ENCODE assay signal across 8 cellular contexts in genomic region chr3:197002701-197003454, GRCh38. TPM values are rescaled to one million over a fixed set of nuclear protein-coding genes. Genes with fewer than 3 reads are reported as not detected.
A peak's percentile ranks its signal among the peaks of the same experiment; 100 is the strongest.
DNase-seq lines count a peak whose midpoint lies in the region; ATAC-seq, FAIRE-seq and TF ChIP-seq lines count a peak whose summit lies in the region.

No MANE protein-coding gene starts in this region.

- H3K9ac ChIP-seq in neural progenitor cell, result no peak overlapping the region
- peak overlapping the region in 4 of 5 donors; percentile 68 to 81 (median 80) for H3K9ac ChIP-seq in subcutaneous abdominal adipose tissue (ENCODE audit: low read length in 5 of 5)

- peak; percentile 69 for TF ChIP-seq CTCF in D721Med (IDR thresholded peaks at IDR 0.05; ENCODE audit: insufficient read depth, missing control alignments)
- peak; percentile 68 for TF ChIP-seq CTCF in OCI-LY7 (conservative IDR thresholded peaks at IDR 0.05; ENCODE audit: low read length)
- TF ChIP-seq CTCF in foreskin fibroblast (IDR thresholded peaks at IDR 0.05; ENCODE audit: low read depth, low read length), result peak; percentile 43
- peak; percentile 66 for TF ChIP-seq CTCF in neural progenitor cell (IDR thresholded peaks at IDR 0.05)

- CTCF ChIA-PET in OCI-LY7 (lab: Charles Lee; ENCODE audit: unreplicated experiment), result interaction anchor here (0.6 kb wide), 2 partner anchors 20 to 107 kb away, joined by 3 read pairs; no protein-coding TSS in a partner anchor

- no peak overlapping the region for H3K27ac Mint-ChIP-seq in neural progenitor cell

- peak overlapping the region; percentile 71 for H3K4me3 ChIP-seq in OCI-LY7 (ENCODE audit: low read depth, low read length, poor library complexity, severe bottlenecking)
- H3K4me3 ChIP-seq in foreskin fibroblast (ENCODE audit: low read depth in 1 of 2, low read length in 2 of 2), result peak overlapping the region; percentile 51 to 63
- peak overlapping the region; percentile 52 for H3K4me3 ChIP-seq in neural progenitor cell
- H3K4me3 ChIP-seq in subcutaneous abdominal adipose tissue (ENCODE audit: low read depth in 1 of 5, low read length in 5 of 5), result peak overlapping the region in 4 of 5 donors; percentile 61 to 70 (median 65)

- H4K20me1 ChIP-seq in OCI-LY7 (ENCODE audit: insufficient read depth, low read length) (no peaks in the 10 kb centered on the region; the same call in 1 of the 2 replicates), neural progenitor cell (ENCODE audit: low read depth) (no peaks in the 10 kb centered on the region)

- peak; percentile 85 for DNase-seq in D721Med (ENCODE audit: insufficient read length, low spot score)
- peak; percentile 92 for DNase-seq in HPDE6-E6E7 (ENCODE audit: extremely low spot score)
- peak; percentile 86 for DNase-seq in OCI-LY7 (ENCODE audit: low spot score)
- peak; percentile 78 for DNase-seq in activated T-helper 9 cell treated with anti-CD3 and anti-CD28 coated beads, Interleukin-2, amount 50 U/mL, for 16 hours (ENCODE audit: low read depth)
- peak; percentile 62 to 88 for DNase-seq in foreskin fibroblast
- peak; percentile 79 for DNase-seq in neural progenitor cell (ENCODE audit: low spot score)

- POLR2A ChIA-PET in OCI-LY7 (lab: Charles Lee), result interaction anchor here (1.6 kb wide), 1 partner anchor 19 kb away, joined by 4 read pairs; no protein-coding TSS in a partner anchor

- H3K9me2 ChIP-seq in OCI-LY7 (ENCODE audit: insufficient read depth, low read length), result no peaks in the 10 kb centered on the region

- ATAC-seq in GM19468 (IDR thresholded peaks at IDR 0.05; ENCODE audit: extremely low read depth, unreplicated experiment), result peak; percentile 42

- H3K36me3 ChIP-seq in OCI-LY7 (ENCODE audit: insufficient read depth, low read length) (no peaks in the 10 kb centered on the region), neural progenitor cell (no peaks in the 10 kb centered on the region), subcutaneous abdominal adipose tissue (ENCODE audit: control insufficient read depth in 5 of 5, insufficient read depth in 5 of 5, low read length in 5 of 5) (no peaks in the 10 kb centered on the region)

- H3K9me3 Mint-ChIP-seq in neural progenitor cell, result no peaks in the 10 kb centered on the region

- H3K9me3 ChIP-seq in OCI-LY7 (ENCODE audit: low read length) (no peaks in the 10 kb centered on the region), neural progenitor cell (ENCODE audit: low read depth) (no peaks in the 10 kb centered on the region), subcutaneous abdominal adipose tissue (ENCODE audit: control insufficient read depth in 5 of 5, low read length in 5 of 5) (peaks cover 0 to 4% (median 0%) of the 10 kb centered on the region in 5 donors)

- H2AFZ ChIP-seq in OCI-LY7 (ENCODE audit: low read length), result peak overlapping the region; percentile 96
- H2AFZ ChIP-seq in neural progenitor cell (replicated peaks), result peak overlapping the region; percentile 79

- no peaks in the 10 kb centered on the region for H3K79me2 ChIP-seq in OCI-LY7 (ENCODE audit: insufficient read depth, low read depth, low read length)
- no peaks in the 10 kb centered on the region for H3K79me2 ChIP-seq in neural progenitor cell (ENCODE audit: low read depth)

- H3K4me3 Mint-ChIP-seq in neural progenitor cell, result no peak overlapping the region

- intact Hi-C loops in OCI-LY7 (cut with micrococcal nuclease; ENCODE audit: unreplicated experiment), result loop anchor here (1.0 to 10.0 kb wide), 4 partner anchors 20 to 512 kb away; partner anchors contain the start of gene MELTF

- peaks cover 7% of the 10 kb centered on the region for H3K27me3 Mint-ChIP-seq in neural progenitor cell (ENCODE audit: insufficient read depth, low read depth)

- peaks cover 11% of the 10 kb centered on the region for H3K36me3 Mint-ChIP-seq in neural progenitor cell

- H3K27me3 ChIP-seq in neural progenitor cell (peaks cover 28% of the 10 kb centered on the region), subcutaneous abdominal adipose tissue (ENCODE audit: control insufficient read depth in 5 of 5, insufficient read depth in 4 of 5, low read length in 5 of 5) (peaks cover 0 to 5% (median 0%) of the 10 kb centered on the region in 5 donors)

- no peak for FAIRE-seq in D721Med (lab: Jason Lieb, UNC)

- H3K4me2 ChIP-seq in OCI-LY7 (ENCODE audit: low read length) (peak overlapping the region; percentile 99), neural progenitor cell (peak overlapping the region; percentile 93)

- H3K27ac ChIP-seq in OCI-LY7 (ENCODE audit: low read depth, low read length, poor library complexity, severe bottlenecking) (no peak overlapping the region), neural progenitor cell (no peak overlapping the region), subcutaneous abdominal adipose tissue (ENCODE audit: low read depth, low read length) (peak overlapping the region; percentile 30)

- H3F3A ChIP-seq in neural progenitor cell (ENCODE audit: low read depth), result peaks cover 12% of the 10 kb centered on the region

- H3K4me1 ChIP-seq in OCI-LY7 (ENCODE audit: insufficient read depth, low read length, poor library complexity, severe bottlenecking), result peaks cover 25% of the 10 kb centered on the region
- peaks cover 8% of the 10 kb centered on the region for H3K4me1 ChIP-seq in neural progenitor cell
- H3K4me1 ChIP-seq in subcutaneous abdominal adipose tissue (ENCODE audit: control insufficient read depth in 5 of 5, insufficient read depth in 5 of 5, low read length in 5 of 5), result peaks cover 0 to 19% (median 11%) of the 10 kb centered on the region in 5 donors

- peaks cover 14% of the 10 kb centered on the region for H3K4me1 Mint-ChIP-seq in neural progenitor cell

- no TSS peak for BruUV-seq in OCI-LY7 (replicated peaks; lab: Mats Ljungman, UMichigan)

RNA-seq across cellular contexts. Expression of gene MELTF, which starts 26.7 kb away (rescaled TPM):
- total RNA-seq in OCI-LY7 (2014; rRNA removed; shearing (Covaris generic)), result 7.4 and 9.6 TPM in 2 replicates
- total RNA-seq in OCI-LY7 (2022), result 13.8 and 14.6 TPM in 2 replicates
- 0.28 and 4.2 TPM in 2 replicates for total RNA-seq in neural progenitor cell (ENCODE audit: low replicate concordance)

RNA-seq across cellular contexts. Expression of gene PIGZ, which starts 34.2 kb away (rescaled TPM):
- total RNA-seq in OCI-LY7 (2014; rRNA removed; shearing (Covaris generic)), result not detected in 2 replicates
- 0.42 TPM in 1 of 2 replicates, not detected in the other for total RNA-seq in OCI-LY7 (2022)
- total RNA-seq in neural progenitor cell (ENCODE audit: low replicate concordance), result 1.2 TPM in 1 of 2 replicates, not detected in the other
